ENCODE assay signal across 9 cellular contexts in the genomic region with DNA sequence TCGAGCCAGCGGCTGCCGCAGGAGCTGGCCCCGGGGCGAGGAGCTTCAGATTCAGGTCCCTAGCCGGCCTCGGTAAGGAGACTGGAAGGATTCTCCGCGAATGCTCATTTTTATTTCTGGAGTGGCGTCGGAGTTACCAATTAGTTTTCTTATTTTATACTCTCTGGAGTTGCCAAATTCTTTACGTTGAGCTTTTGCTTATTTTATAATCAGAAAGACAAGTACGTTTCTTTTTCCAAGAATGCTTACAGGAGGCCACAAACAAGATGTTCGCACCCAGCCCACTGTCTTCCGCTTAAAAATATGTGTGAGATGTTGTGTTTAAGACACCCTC. TPM values are rescaled to one million over a fixed set of nuclear protein-coding genes. Genes with fewer than 3 reads are reported as not detected.
DNase-seq lines count a peak whose midpoint lies in the region; ATAC-seq and TF ChIP-seq lines count a peak whose summit lies in the region.
"Had no signal": no experiment of that assay in that cellular context is flagged by ENCODE, and none has a peak within 500 bp of the region (broad histone marks: within the 10 kb centered on the region; RNA-seq: fewer than 3 reads in every experiment).

No MANE protein-coding gene starts in this region.

- H3K9me3 ChIP-seq in Caco-2 (no peaks in the 10 kb centered on the region; the same call in 1 of the 2 replicates), ascending aorta (no peaks in the 10 kb centered on the region), iPS DF 6.9 (ENCODE audit: control insufficient read depth, insufficient read depth, low read length) (no peaks in the 10 kb centered on the region)

- H3K27ac Mint-ChIP-seq in Caco-2 (ENCODE audit: unreplicated experiment) = no peak overlapping the region

- no peak for TF ChIP-seq CTCF in Caco-2 (IDR thresholded peaks at IDR 0.05; ENCODE audit: insufficient read depth in 1 of 2, low read depth in 1 of 2, low read length in 1 of 2, severe bottlenecking in 1 of 2, unreplicated experiment in 1 of 2)
- TF ChIP-seq CTCF in ascending aorta (IDR thresholded peaks at IDR 0.05) = no peak

- H3K9me3 Mint-ChIP-seq in Caco-2 (ENCODE audit: unreplicated experiment) = no peaks in the 10 kb centered on the region

- CTCF ChIA-PET in Caco-2 (lab: Charles Lee) = interaction anchor here (1.3 kb wide), 1 partner anchor 132 kb away, joined by 4 read pairs; no protein-coding TSS in a partner anchor

- TSS peak; percentile 74 for BruUV-seq in Caco-2 (replicated peaks; lab: Mats Ljungman, UMichigan)

- H3K4me3 ChIP-seq in Caco-2 (ENCODE audit: low read depth, low read length) = peak overlapping the region; percentile 57
- peak overlapping the region; percentile 69 to 70 for H3K4me3 ChIP-seq in ascending aorta
- H3K4me3 ChIP-seq in iPS DF 6.9 (ENCODE audit: low read length) = peak overlapping the region; percentile 82; the same call in 1 of the 2 replicates
- H3K4me3 ChIP-seq in skeletal muscle cell (ENCODE audit: low read depth, low read length) = peak overlapping the region; percentile 58

- H3K27me3 ChIP-seq in Caco-2 (replicated peaks; ENCODE audit: control insufficient read depth, insufficient read depth, low read length) = no peaks in the 10 kb centered on the region
- H3K27me3 ChIP-seq in ascending aorta = no peaks in the 10 kb centered on the region
- H3K27me3 ChIP-seq in iPS DF 6.9 (ENCODE audit: control insufficient read depth, insufficient read depth, low read length) = peaks cover 3% of the 10 kb centered on the region; the same call in 1 of the 2 replicates

- WGBS in iPS DF 6.9 (ENCODE audit: insufficient coverage, insufficient read length) = no CpG with 5 or more reads among the region's 15 CpGs

- H3K36me3 ChIP-seq in Caco-2 (ENCODE audit: control insufficient read depth, insufficient read depth, low read length) (no peaks in the 10 kb centered on the region), ascending aorta (no peaks in the 10 kb centered on the region), iPS DF 6.9 (ENCODE audit: control insufficient read depth, insufficient read depth, low read length) (no peaks in the 10 kb centered on the region)

- H3K4me3 Mint-ChIP-seq in Caco-2 (ENCODE audit: unreplicated experiment) = peak overlapping the region; percentile 49

- H3K4me1 Mint-ChIP-seq in Caco-2 (ENCODE audit: low read depth, unreplicated experiment) = no peaks in the 10 kb centered on the region

- POLR2A ChIA-PET in Caco-2 (lab: Charles Lee) = no interaction called here

- H3K27ac ChIP-seq in ascending aorta (no peak overlapping the region), iPS DF 6.9 (ENCODE audit: low read length) (no peak overlapping the region)

- H3K4me1 ChIP-seq in Caco-2 (0 out of 2 replicates have a peak, but pooled peaks cover 5% of the 10 kb centered on the region), ascending aorta (no peaks in the 10 kb centered on the region), iPS DF 6.9 (ENCODE audit: control insufficient read depth, insufficient read depth, low read length) (no peaks in the 10 kb centered on the region)

- peaks cover 2% of the 10 kb centered on the region for H3K27me3 Mint-ChIP-seq in Caco-2 (ENCODE audit: insufficient read depth, unreplicated experiment)

- H3K36me3 Mint-ChIP-seq in Caco-2 (ENCODE audit: insufficient read depth, unreplicated experiment) = no peaks in the 10 kb centered on the region

- ATAC-seq in HG03442 (IDR thresholded peaks at IDR 0.05; ENCODE audit: unreplicated experiment) = no peak

- DNase-seq in Caco-2 (no peak), ascending aorta (ENCODE audit: low spot score in 2 of 2) (no peak), iPS DF 6.9 (ENCODE audit: low read depth, low spot score) (no peak), skeletal muscle cell (ENCODE audit: low read depth) (no peak), DMS153 treated with DMSO at 0.1 percent for 48 hours (lab: John Stamatoyannopoulos, UW; ENCODE audit: unreplicated experiment) (no peak), OCI-M2 (lab: John Stamatoyannopoulos, UW; ENCODE audit: unreplicated experiment) (no peak), cerebellum (ENCODE audit: low spot score) (no peak)
- DNase-seq: NCI-H1048 had no signal

- intact Hi-C loops in Caco-2 (cut with micrococcal nuclease; ENCODE audit: unreplicated experiment) = no loop called here
- intact Hi-C loops in ascending aorta (cut with DNase I) = no loop called here

RNA-seq across cellular contexts. Expression of a gene that starts 0.5 kb away (rescaled TPM):
- total RNA-seq in Caco-2 (2022) (1.7 and 3.1 TPM in 2 replicates), ascending aorta (not detected), cerebellum (6.2 TPM)
